ENCODE assay signal across 8 cellular contexts in genomic region chr3:57597240-57597972, GRCh38. TPM values are rescaled to one million over a fixed set of nuclear protein-coding genes. Genes with fewer than 3 reads are reported as not detected.
DNase-seq lines count a peak whose midpoint lies in the region; ATAC-seq lines count a peak whose summit lies in the region.

Gene ARF4 (minus strand): TSS chr3:57597344. CDS start chr3:57597140, 204 bp downstream.

- H3K36me3 ChIP-seq in rectal smooth muscle tissue (ENCODE audit: control insufficient read depth, insufficient read depth, low read length) (no peaks in the 10 kb centered on the region), aorta (ENCODE audit: control insufficient read depth in 1 of 2, insufficient read depth in 2 of 2, low read length in 1 of 2) (no peaks in the 10 kb centered on the region)

- DNase-seq in NCI-H2081 (lab: John Stamatoyannopoulos, UW) (peak; percentile 94 to 98), T1000 (lab: John Stamatoyannopoulos, UW) (peak; percentile 99), astrocyte of the hippocampus (ENCODE audit: low read depth, low spot score) (peak; percentile 100), hepatic stellate cell (ENCODE audit: low spot score) (peak; percentile 99), aorta (peak; percentile 100)

- peak within 1 kb of the TSS; percentile 87 for H3K9ac ChIP-seq in rectal smooth muscle tissue (ENCODE audit: low read length)

- peak; percentile 94 for ATAC-seq in GM18508 (IDR thresholded peaks at IDR 0.05; ENCODE audit: insufficient read depth, unreplicated experiment)
- peak; percentile 96 for ATAC-seq in HG03025 (IDR thresholded peaks at IDR 0.05; ENCODE audit: low FRiP score, unreplicated experiment)
- peak; percentile 99 for ATAC-seq in aorta (ENCODE audit: low FRiP score)

- intact Hi-C loops in aorta (cut with DNase I): loop anchor here in 1 of 2 donors (2.0 to 5.0 kb wide), 3 partner anchors 41 to 159 kb away; partner anchors contain the start of genes DENND6A, PDE12 and SLMAP

- H3K4me1 ChIP-seq in rectal smooth muscle tissue (ENCODE audit: control insufficient read depth, insufficient read depth, low read length) (peaks cover 10% of the 10 kb centered on the region), aorta (ENCODE audit: control insufficient read depth in 1 of 2, insufficient read depth in 2 of 2, low read length in 2 of 2) (peaks cover 0 to 2% of the 10 kb centered on the region in 2 donors)

- H3K9me3 ChIP-seq in aorta (ENCODE audit: control insufficient read depth, low read length): no peaks in the 10 kb centered on the region

- H3K27ac ChIP-seq in rectal smooth muscle tissue (ENCODE audit: low read depth, low read length): peak within 1 kb of the TSS; percentile 96
- peak within 1 kb of the TSS; percentile 85 to 97 for H3K27ac ChIP-seq in aorta (ENCODE audit: low read depth in 1 of 2, low read length in 2 of 2)

- H3K27me3 ChIP-seq in rectal smooth muscle tissue (ENCODE audit: control insufficient read depth, insufficient read depth, low read length) (no peaks in the 10 kb centered on the region), aorta (ENCODE audit: control insufficient read depth in 1 of 2, insufficient read depth in 2 of 2, low read length in 1 of 2) (no peaks in the 10 kb centered on the region)

- 0% methylated on average over 54 to 66 of the region's 66 CpGs for WGBS in aorta, 2 donors

- H3K4me3 ChIP-seq in rectal smooth muscle tissue (ENCODE audit: low read length) (peak within 1 kb of the TSS; percentile 88), aorta (ENCODE audit: low read length in 2 of 2) (peak within 1 kb of the TSS; percentile 87 to 95)

RNA-seq across cellular contexts. Expression of gene ARF4, which starts in this region (rescaled TPM):
- 100 to 1,000 TPM; 148 TPM for total RNA-seq in aorta
- polyA plus RNA-seq in aorta: 100 to 1,000 TPM; 174 to 211 TPM

Comparison
In these comparisons a context has a peak if more than half of its experiments do, and no peak if none do; other contexts are left out.
1. Peak in every context shown above with its lines: DNase-seq, ATAC-seq, H3K4me3 ChIP-seq and H3K27ac ChIP-seq.